ENCODE assay signal across 12 cellular contexts in the genomic region with DNA sequence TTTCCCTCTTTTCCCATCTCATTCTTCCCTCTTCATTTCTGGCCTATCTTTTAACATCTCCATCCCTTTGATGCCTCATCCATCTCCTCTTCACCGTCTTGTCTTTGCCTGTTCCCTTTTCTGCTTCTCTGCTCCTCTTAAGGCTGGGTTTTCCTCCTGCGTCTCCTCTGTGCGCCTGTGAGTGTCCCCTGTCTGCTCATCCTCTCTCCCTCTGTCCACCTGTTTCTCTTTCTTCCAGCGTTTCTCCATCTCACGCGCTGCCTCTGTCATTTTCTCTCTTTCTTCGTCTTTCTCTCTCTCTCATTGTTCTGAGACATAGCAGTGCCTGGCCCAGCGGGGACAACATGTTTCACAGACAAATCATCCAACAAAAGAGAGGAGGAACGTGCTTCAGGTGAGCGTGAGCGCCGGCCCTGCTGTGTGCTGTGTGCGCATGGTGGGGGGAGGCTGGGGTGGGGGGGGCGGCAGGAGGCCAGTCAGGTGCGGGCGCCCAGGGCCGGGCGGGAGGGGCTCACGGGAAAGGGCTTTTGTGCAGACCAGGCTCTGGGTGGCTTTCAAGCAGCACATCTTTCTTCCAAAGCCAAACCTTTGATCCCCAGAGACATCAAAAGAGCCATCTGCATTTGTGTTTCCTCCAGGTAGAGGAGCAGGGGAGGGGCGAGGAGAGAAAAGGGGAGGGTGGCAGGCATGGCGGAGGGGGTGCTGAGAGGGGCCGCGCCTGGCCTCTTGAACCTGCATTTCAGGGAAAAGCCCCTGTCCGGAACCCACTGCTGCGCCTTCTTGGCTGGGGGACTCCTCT.
DNase-seq lines count a peak whose midpoint lies in the region; ATAC-seq and TF ChIP-seq lines count a peak whose summit lies in the region.
"Had no signal": no experiment of that assay in that cellular context is flagged by ENCODE, and none has a peak within 500 bp of the region (broad histone marks: within the 10 kb centered on the region; RNA-seq: fewer than 3 reads in every experiment).

No MANE protein-coding gene starts in this region.

- H3K9me3 ChIP-seq in Caco-2 (no peaks in the 10 kb centered on the region), iPS-18a (ENCODE audit: control insufficient read depth, low read depth, low read length) (no peaks in the 10 kb centered on the region), mucosa of descending colon (no peaks in the 10 kb centered on the region)
- H3K9me3 ChIP-seq: thyroid gland had no signal

- no peak for ATAC-seq in mucosa of descending colon
- ATAC-seq in GM18519 (IDR thresholded peaks at IDR 0.05; ENCODE audit: low FRiP score, unreplicated experiment) = no peak

- intact Hi-C loops in Caco-2 (cut with micrococcal nuclease; ENCODE audit: unreplicated experiment) (no loop called here), mucosa of descending colon (cut with DNase I, micrococcal nuclease) (no loop called here)

- no peaks in the 10 kb centered on the region for H3K9me3 Mint-ChIP-seq in Caco-2 (ENCODE audit: unreplicated experiment)
- H3K9me3 Mint-ChIP-seq: HFFc6 had no signal

- DNase-seq in Caco-2 (no peak), NCI-H128 (lab: John Stamatoyannopoulos, UW; ENCODE audit: unreplicated experiment) (peak; percentile 60), NCI-H69 (lab: John Stamatoyannopoulos, UW) (peak; percentile 94), mucosa of descending colon (no peak), T1000 (lab: John Stamatoyannopoulos, UW) (no peak)
- no peak for DNase-seq in stimulated activated CD4-positive, alpha-beta T cell treated with anti-CD3 and anti-CD28 coated beads, Interleukin-12 subunit alpha, Interleukin-12 subunit beta, amount 100 ng/mL, for 4 hours
- DNase-seq: activated naive CD4-positive, alpha-beta T cell treated with Interleukin-2 at 50 U/mL for 16 hours; HFFc6; thyroid gland had no signal

- CTCF ChIA-PET in Caco-2 (lab: Charles Lee) = no interaction called here

- H3K27me3 ChIP-seq in Caco-2 (replicated peaks; ENCODE audit: control insufficient read depth, insufficient read depth, low read length) (no peaks in the 10 kb centered on the region), iPS-18a (ENCODE audit: control insufficient read depth, insufficient read depth, low read length) (peaks cover 16% of the 10 kb centered on the region)
- H3K27me3 ChIP-seq: cardiac muscle cell, thyroid gland had no signal

- H3K9ac ChIP-seq in iPS-18a (ENCODE audit: low read length) = no peak overlapping the region

- H3K27ac Mint-ChIP-seq in Caco-2 (ENCODE audit: unreplicated experiment) = peak overlapping the region; percentile 14
- H3K27ac Mint-ChIP-seq: HFFc6 had no signal

- H3K4me1 ChIP-seq in Caco-2 (no peaks in the 10 kb centered on the region), iPS-18a (ENCODE audit: control insufficient read depth, low read depth, low read length) (peaks cover 7% of the 10 kb centered on the region), mucosa of descending colon (ENCODE audit: low read depth) (no peaks in the 10 kb centered on the region)

- BruUV-seq in Caco-2 (replicated peaks; lab: Mats Ljungman, UMichigan) = no TSS peak

- H3K27me3 Mint-ChIP-seq in Caco-2 (ENCODE audit: insufficient read depth, unreplicated experiment) = no peaks in the 10 kb centered on the region

- no peak overlapping the region for H3K4me3 Mint-ChIP-seq in Caco-2 (ENCODE audit: unreplicated experiment)
- H3K4me3 Mint-ChIP-seq: HFFc6 had no signal

- H3K36me3 ChIP-seq in Caco-2 (ENCODE audit: control insufficient read depth, insufficient read depth, low read length) = no peaks in the 10 kb centered on the region
- H3K36me3 ChIP-seq in iPS-18a (ENCODE audit: control insufficient read depth, low read depth, low read length) = no peaks in the 10 kb centered on the region
- H3K36me3 ChIP-seq in mucosa of descending colon (ENCODE audit: low read depth) = no peaks in the 10 kb centered on the region
- H3K36me3 ChIP-seq: cardiac muscle cell, thyroid gland had no signal

- no peak overlapping the region for H3K4me3 ChIP-seq in Caco-2 (ENCODE audit: low read depth, low read length)
- H3K4me3 ChIP-seq in iPS-18a (ENCODE audit: low read length) = peak overlapping the region; percentile 32
- no peak overlapping the region for H3K4me3 ChIP-seq in mucosa of descending colon
- H3K4me3 ChIP-seq: cardiac muscle cell, thyroid gland had no signal

- peaks cover 7% of the 10 kb centered on the region for H3K4me1 Mint-ChIP-seq in Caco-2 (ENCODE audit: low read depth, unreplicated experiment)

- POLR2A ChIA-PET in Caco-2 (lab: Charles Lee) = no interaction called here

- TF ChIP-seq CTCF in Caco-2 (IDR thresholded peaks at IDR 0.05; ENCODE audit: insufficient read depth in 1 of 2, low read depth in 1 of 2, low read length in 1 of 2, severe bottlenecking in 1 of 2, unreplicated experiment in 1 of 2) = no peak
- TF ChIP-seq CTCF in mucosa of descending colon (IDR thresholded peaks at IDR 0.05) = no peak

- H3K36me3 Mint-ChIP-seq in Caco-2 (ENCODE audit: insufficient read depth, unreplicated experiment) = no peaks in the 10 kb centered on the region

- H3K27ac ChIP-seq in iPS-18a (ENCODE audit: low read length) = no peak overlapping the region
- H3K27ac ChIP-seq: cardiac muscle cell, thyroid gland had no signal

Comparison
In these comparisons a context has a peak if more than half of its experiments do, and no peak if none do; other contexts are left out.
1. DNase-seq: peak in NCI-H128 (single experiment) and NCI-H69 (single experiment); none in Caco-2 (0 of 2), stimulated activated CD4-positive, alpha-beta T cell treated with anti-CD3 and anti-CD28 coated beads, Interleukin-12 subunit alpha, Interleukin-12 subunit beta, amount 100 ng/mL, for 4 hours (single experiment), mucosa of descending colon (0 of 3) and T1000 (single experiment).